Comparison of ENCODE assay signal across 10 cellular contexts in the genomic region with DNA sequence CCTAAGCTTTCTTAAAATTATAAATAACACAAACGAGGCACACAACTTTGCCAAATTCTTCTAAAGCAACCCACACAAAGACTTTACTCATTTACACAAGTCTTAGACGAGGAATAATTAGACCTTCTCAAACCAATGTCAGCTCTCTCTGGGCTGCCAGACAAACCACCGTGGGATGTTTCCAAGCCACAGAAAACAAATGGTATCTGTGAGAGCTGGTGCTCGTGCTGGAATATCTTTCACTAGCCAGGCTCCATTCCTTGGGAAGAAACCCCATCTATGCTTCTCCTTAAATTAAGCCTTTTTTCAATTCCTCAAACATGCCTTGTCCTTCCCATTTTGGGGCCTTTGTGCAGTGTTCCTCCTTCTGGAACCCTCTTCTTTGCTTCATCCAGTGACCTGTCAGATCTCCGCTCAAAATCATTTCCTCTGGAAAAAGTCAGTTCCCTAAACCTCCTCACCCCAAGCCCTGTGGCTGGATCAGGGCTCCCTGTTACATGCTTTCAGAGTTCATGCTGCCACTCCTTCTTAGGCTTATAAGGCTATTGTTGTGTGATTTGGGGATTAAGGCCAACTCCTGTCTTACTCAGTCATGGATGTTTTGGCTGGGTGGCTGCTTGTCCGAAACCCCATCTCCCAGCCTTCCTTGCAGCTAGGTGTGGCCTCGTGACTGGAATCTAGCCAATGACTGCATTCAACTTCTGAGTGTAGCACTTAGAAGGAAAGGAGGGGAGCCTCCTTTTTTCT.
DNase-seq lines count a peak whose midpoint lies in the region; ATAC-seq and TF ChIP-seq lines count a peak whose summit lies in the region.
"Had no signal": no experiment of that assay in that cellular context is flagged by ENCODE, and none has a peak within 500 bp of the region (broad histone marks: within the 10 kb centered on the region; RNA-seq: fewer than 3 reads in every experiment).

No MANE protein-coding gene starts in this region.

- no peaks in the 10 kb centered on the region for H3K9me3 Mint-ChIP-seq in activated naive CD4-positive, alpha-beta T cell treated with anti-CD3 and anti-CD28 coated beads for 36 hours
- no peaks in the 10 kb centered on the region for H3K9me3 Mint-ChIP-seq in activated naive CD4-positive, alpha-beta T cell treated with anti-CD3 and anti-CD28 coated beads, Interleukin-2, amount 10 ng/mL, durations not matched to agents 7 days and 5 days
- no peaks in the 10 kb centered on the region for H3K9me3 Mint-ChIP-seq in WTC11
- H3K9me3 Mint-ChIP-seq in glutamatergic neuron (ENCODE audit: unreplicated experiment) = peaks cover 4% of the 10 kb centered on the region

- H3K36me3 ChIP-seq in thoracic aorta = no peaks in the 10 kb centered on the region
- no peaks in the 10 kb centered on the region for H3K36me3 ChIP-seq in effector memory CD4-positive, alpha-beta T cell (ENCODE audit: control insufficient read depth, insufficient read depth, low read length)

- CTCF ChIA-PET in activated naive CD4-positive, alpha-beta T cell treated with anti-CD3 and anti-CD28 coated beads for 36 hours (lab: Charles Lee) = interaction anchor here (0.6 to 2.3 kb wide), 8 partner anchors 9 to 311 kb away, joined by 3 to 13 read pairs (median 6); no protein-coding TSS in a partner anchor
- CTCF ChIA-PET in activated naive CD4-positive, alpha-beta T cell treated with anti-CD3 and anti-CD28 coated beads, Interleukin-2, amount 10 ng/mL, durations not matched to agents 7 days and 5 days (lab: Charles Lee) = interaction anchor here (1.2 kb wide), 1 partner anchor 253 kb away, joined by 3 read pairs; no protein-coding TSS in a partner anchor
- CTCF ChIA-PET in WTC11 (lab: Charles Lee) = interaction anchor here (0.8 kb wide), 1 partner anchor 9 kb away, joined by 3 read pairs; no protein-coding TSS in a partner anchor

- no peak overlapping the region for H3K4me3 Mint-ChIP-seq in activated naive CD4-positive, alpha-beta T cell treated with anti-CD3 and anti-CD28 coated beads for 36 hours
- H3K4me3 Mint-ChIP-seq in activated naive CD4-positive, alpha-beta T cell treated with anti-CD3 and anti-CD28 coated beads, Interleukin-2, amount 10 ng/mL, durations not matched to agents 7 days and 5 days = no peak overlapping the region
- no peak overlapping the region for H3K4me3 Mint-ChIP-seq in WTC11
- H3K4me3 Mint-ChIP-seq in glutamatergic neuron (ENCODE audit: unreplicated experiment) = no peak overlapping the region

- peaks cover 25% of the 10 kb centered on the region for H3K27me3 Mint-ChIP-seq in activated naive CD4-positive, alpha-beta T cell treated with anti-CD3 and anti-CD28 coated beads for 36 hours (ENCODE audit: low read depth)
- peaks cover 33% of the 10 kb centered on the region for H3K27me3 Mint-ChIP-seq in activated naive CD4-positive, alpha-beta T cell treated with anti-CD3 and anti-CD28 coated beads, Interleukin-2, amount 10 ng/mL, durations not matched to agents 7 days and 5 days
- no peaks in the 10 kb centered on the region; the same call in 1 of the 2 replicates for H3K27me3 Mint-ChIP-seq in WTC11 (ENCODE audit: low read depth)
- no peaks in the 10 kb centered on the region for H3K27me3 Mint-ChIP-seq in glutamatergic neuron (ENCODE audit: unreplicated experiment)

- TF ChIP-seq CTCF in WTC11 (IDR thresholded peaks at IDR 0.05) (no peak), thoracic aorta (IDR thresholded peaks at IDR 0.05) (no peak), glutamatergic neuron (IDR thresholded peaks at IDR 0.05; ENCODE audit: partially characterized antibody, unreplicated experiment) (no peak)

- H3K27me3 ChIP-seq in thoracic aorta (replicated peaks; ENCODE audit: insufficient read depth) = no peaks in the 10 kb centered on the region
- no peaks in the 10 kb centered on the region for H3K27me3 ChIP-seq in effector memory CD4-positive, alpha-beta T cell (replicated peaks; ENCODE audit: control insufficient read depth, insufficient read depth, low read length, poor library complexity, severe bottlenecking)

- H3K4me1 ChIP-seq in thoracic aorta (ENCODE audit: control insufficient read depth in 1 of 2, low read depth in 2 of 2) = peaks cover 13 to 20% of the 10 kb centered on the region in 2 donors
- H3K4me1 ChIP-seq in effector memory CD4-positive, alpha-beta T cell (ENCODE audit: control insufficient read depth, insufficient read depth, low read length, poor library complexity, severe bottlenecking) = no peaks in the 10 kb centered on the region

- peak; percentile 79 for ATAC-seq in WTC11
- peak; percentile 21 for ATAC-seq in thoracic aorta (ENCODE audit: insufficient number of reproducible peaks, low FRiP score, low read depth)
- no peak for ATAC-seq in HG03159 (IDR thresholded peaks at IDR 0.05; ENCODE audit: unreplicated experiment)

- peak; percentile 34 for DNase-seq in activated naive CD4-positive, alpha-beta T cell treated with anti-CD3 and anti-CD28 coated beads for 36 hours
- no peak for DNase-seq in activated naive CD4-positive, alpha-beta T cell treated with anti-CD3 and anti-CD28 coated beads, Interleukin-2, amount 10 ng/mL, durations not matched to agents 7 days and 5 days
- no peak for DNase-seq in WTC11 (ENCODE audit: low spot score)
- DNase-seq in glomerular visceral epithelial cell (ENCODE audit: extremely low spot score) = peak; percentile 59
- no peak for DNase-seq in thoracic aorta (ENCODE audit: low spot score)
- no peak for DNase-seq in effector memory CD4-positive, alpha-beta T cell
- DNase-seq in glutamatergic neuron = no peak
- DNase-seq: effector CD8-positive, alpha-beta T cell had no signal

- H3K27ac ChIP-seq in thoracic aorta = peak overlapping the region; percentile 15 to 66
- no peak overlapping the region for H3K27ac ChIP-seq in effector memory CD4-positive, alpha-beta T cell (ENCODE audit: insufficient read depth, low read length, poor library complexity, severe bottlenecking)
- H3K27ac ChIP-seq: KMS-11 had no signal

- no peaks in the 10 kb centered on the region for H3K36me3 Mint-ChIP-seq in activated naive CD4-positive, alpha-beta T cell treated with anti-CD3 and anti-CD28 coated beads for 36 hours (ENCODE audit: low read depth)
- H3K36me3 Mint-ChIP-seq in activated naive CD4-positive, alpha-beta T cell treated with anti-CD3 and anti-CD28 coated beads, Interleukin-2, amount 10 ng/mL, durations not matched to agents 7 days and 5 days = no peaks in the 10 kb centered on the region
- no peaks in the 10 kb centered on the region for H3K36me3 Mint-ChIP-seq in WTC11
- no peaks in the 10 kb centered on the region for H3K36me3 Mint-ChIP-seq in glutamatergic neuron (ENCODE audit: unreplicated experiment)

- H3K27ac Mint-ChIP-seq in activated naive CD4-positive, alpha-beta T cell treated with anti-CD3 and anti-CD28 coated beads for 36 hours = no peak overlapping the region
- H3K27ac Mint-ChIP-seq in activated naive CD4-positive, alpha-beta T cell treated with anti-CD3 and anti-CD28 coated beads, Interleukin-2, amount 10 ng/mL, durations not matched to agents 7 days and 5 days = no peak overlapping the region
- H3K27ac Mint-ChIP-seq in WTC11 (no peak overlapping the region; the same call in 1 of the 2 replicates), glutamatergic neuron (ENCODE audit: unreplicated experiment) (no peak overlapping the region)

- H3K4me3 ChIP-seq in thoracic aorta = peak overlapping the region; percentile 25
- no peak overlapping the region for H3K4me3 ChIP-seq in effector memory CD4-positive, alpha-beta T cell (ENCODE audit: insufficient read depth, low read depth, low read length, poor library complexity, severe bottlenecking)

- intact Hi-C loops in activated naive CD4-positive, alpha-beta T cell treated with anti-CD3 and anti-CD28 coated beads for 36 hours (cut with micrococcal nuclease) = loop anchor here (1.0 to 2.0 kb wide), 6 partner anchors 64 to 339 kb away; a partner anchor contains a TSS

- H3K9me3 ChIP-seq in thoracic aorta = no peaks in the 10 kb centered on the region
- H3K9me3 ChIP-seq in effector memory CD4-positive, alpha-beta T cell (ENCODE audit: control insufficient read depth, low read length) = no peaks in the 10 kb centered on the region

- H3K4me1 Mint-ChIP-seq in activated naive CD4-positive, alpha-beta T cell treated with anti-CD3 and anti-CD28 coated beads for 36 hours (ENCODE audit: low read depth) = peaks cover 30% of the 10 kb centered on the region
- peaks cover 12% of the 10 kb centered on the region for H3K4me1 Mint-ChIP-seq in activated naive CD4-positive, alpha-beta T cell treated with anti-CD3 and anti-CD28 coated beads, Interleukin-2, amount 10 ng/mL, durations not matched to agents 7 days and 5 days
- H3K4me1 Mint-ChIP-seq in WTC11 (no peaks in the 10 kb centered on the region), glutamatergic neuron (ENCODE audit: low read depth, unreplicated experiment) (peaks cover 7% of the 10 kb centered on the region)

- POLR2A ChIA-PET in WTC11 (lab: Charles Lee) = no interaction called here

TF ChIP-seq in WTC11, 78 proteins besides CTCF, POLR2A, EP300 and RAD21:
- TF ChIP-seq, protein P1, sequence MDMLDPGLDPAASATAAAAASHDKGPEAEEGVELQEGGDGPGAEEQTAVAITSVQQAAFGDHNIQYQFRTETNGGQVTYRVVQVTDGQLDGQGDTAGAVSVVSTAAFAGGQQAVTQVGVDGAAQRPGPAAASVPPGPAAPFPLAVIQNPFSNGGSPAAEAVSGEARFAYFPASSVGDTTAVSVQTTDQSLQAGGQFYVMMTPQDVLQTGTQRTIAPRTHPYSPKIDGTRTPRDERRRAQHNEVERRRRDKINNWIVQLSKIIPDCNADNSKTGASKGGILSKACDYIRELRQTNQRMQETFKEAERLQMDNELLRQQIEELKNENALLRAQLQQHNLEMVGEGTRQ (CRISPR knock-in tag; IDR thresholded peaks at IDR 0.05) = peak; percentile 69
- TF ChIP-seq, protein P2, sequence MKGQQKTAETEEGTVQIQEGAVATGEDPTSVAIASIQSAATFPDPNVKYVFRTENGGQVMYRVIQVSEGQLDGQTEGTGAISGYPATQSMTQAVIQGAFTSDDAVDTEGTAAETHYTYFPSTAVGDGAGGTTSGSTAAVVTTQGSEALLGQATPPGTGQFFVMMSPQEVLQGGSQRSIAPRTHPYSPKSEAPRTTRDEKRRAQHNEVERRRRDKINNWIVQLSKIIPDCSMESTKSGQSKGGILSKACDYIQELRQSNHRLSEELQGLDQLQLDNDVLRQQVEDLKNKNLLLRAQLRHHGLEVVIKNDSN (CRISPR knock-in tag; IDR thresholded peaks at IDR 0.05) = peak; percentile 66; the same call in 1 of the 2 replicates
- TF ChIP-seq SMAD4 (CRISPR knock-in tag; IDR thresholded peaks at IDR 0.05) (no peak), ATF1 (CRISPR knock-in tag; IDR thresholded peaks at IDR 0.05) (no peak), ZNF138 (CRISPR knock-in tag; conservative IDR thresholded peaks at IDR 0.05) (no peak)

Comparison
In these comparisons a context has a peak if more than half of its experiments do, and no peak if none do; other contexts are left out.
1. DNase-seq: peak in activated naive CD4-positive, alpha-beta T cell treated with anti-CD3 and anti-CD28 coated beads for 36 hours (single experiment) and glomerular visceral epithelial cell (single experiment); none in activated naive CD4-positive, alpha-beta T cell treated with anti-CD3 and anti-CD28 coated beads, Interleukin-2, amount 10 ng/mL, durations not matched to agents 7 days and 5 days (single experiment), WTC11 (single experiment), thoracic aorta (single experiment), effector memory CD4-positive, alpha-beta T cell (0 of 3) and glutamatergic neuron (single experiment).